Comparison of ENCODE assay signal across 11 cellular contexts in genomic region chr1:112998592-112999235, GRCh38. TPM values are rescaled to one million over a fixed set of nuclear protein-coding genes. Genes with fewer than 3 reads are reported as not detected.
DNase-seq lines count a peak whose midpoint lies in the region; ATAC-seq lines count a peak whose summit lies in the region.
"Had no signal": no experiment of that assay in that cellular context is flagged by ENCODE, and none has a peak within 500 bp of the region (broad histone marks: within the 10 kb centered on the region; RNA-seq: fewer than 3 reads in every experiment).

No MANE protein-coding gene starts in this region.

- no peak overlapping the region for H3K27ac Mint-ChIP-seq in activated CD4-positive, alpha-beta T cell treated with anti-CD3 and anti-CD28 coated beads, Interleukin-2, amount 10 ng/mL, durations not matched to agents 7 days and 5 days

- no peaks in the 10 kb centered on the region for H3K36me3 ChIP-seq in mucosa of stomach (ENCODE audit: control insufficient read depth, insufficient read depth, low read length)

- ATAC-seq in GM18909 (IDR thresholded peaks at IDR 0.05; ENCODE audit: poor library complexity, unreplicated experiment), result no peak
- no peak for ATAC-seq in HG02970 (IDR thresholded peaks at IDR 0.05; ENCODE audit: low FRiP score, unreplicated experiment)

- H3K9me3 Mint-ChIP-seq in activated CD4-positive, alpha-beta T cell treated with anti-CD3 and anti-CD28 coated beads, Interleukin-2, amount 10 ng/mL, durations not matched to agents 7 days and 5 days, result no peaks in the 10 kb centered on the region

- DNase-seq in Ammon's horn (ENCODE audit: low spot score), result peak; percentile 73
- DNase-seq in OCI-M1 (lab: John Stamatoyannopoulos, UW), result peak; percentile 34
- DNase-seq in fibroblast of gingiva (ENCODE audit: low read depth), result peak; percentile 97
- DNase-seq in activated CD4-positive, alpha-beta T cell treated with anti-CD3 and anti-CD28 coated beads, Interleukin-2, amount 50 U/mL, for 1 hour, result no peak
- DNase-seq in activated CD4-positive, alpha-beta T cell treated with anti-CD3 and anti-CD28 coated beads, Interleukin-2, amount 10 ng/mL, durations not matched to agents 7 days and 5 days, result no peak
- DNase-seq: DND-41; effector CD8-positive, alpha-beta T cell; SHP77 had no signal

- H3K4me1 ChIP-seq in mucosa of stomach (ENCODE audit: control insufficient read depth, insufficient read depth, low read length), result peaks cover 41% of the 10 kb centered on the region

- no peak overlapping the region for H3K4me3 ChIP-seq in mucosa of stomach (ENCODE audit: low read length)

- H3K4me3 Mint-ChIP-seq in activated CD4-positive, alpha-beta T cell treated with anti-CD3 and anti-CD28 coated beads, Interleukin-2, amount 10 ng/mL, durations not matched to agents 7 days and 5 days, result no peak overlapping the region

- CTCF ChIA-PET in activated CD4-positive, alpha-beta T cell treated with anti-CD3 and anti-CD28 coated beads, Interleukin-2, amount 10 ng/mL, durations not matched to agents 7 days and 5 days (lab: Charles Lee), result no interaction called here

- POLR2A ChIA-PET in activated CD4-positive, alpha-beta T cell treated with anti-CD3 and anti-CD28 coated beads, Interleukin-2, amount 10 ng/mL, durations not matched to agents 7 days and 5 days (lab: Charles Lee), result no interaction called here

- no peaks in the 10 kb centered on the region for H3K27me3 ChIP-seq in mucosa of stomach (ENCODE audit: control insufficient read depth, insufficient read depth, low read length)

- H3K36me3 Mint-ChIP-seq in activated CD4-positive, alpha-beta T cell treated with anti-CD3 and anti-CD28 coated beads, Interleukin-2, amount 10 ng/mL, durations not matched to agents 7 days and 5 days (ENCODE audit: low read depth), result peaks cover 9% of the 10 kb centered on the region

- H3K27me3 Mint-ChIP-seq in activated CD4-positive, alpha-beta T cell treated with anti-CD3 and anti-CD28 coated beads, Interleukin-2, amount 10 ng/mL, durations not matched to agents 7 days and 5 days, result no peaks in the 10 kb centered on the region

- no peaks in the 10 kb centered on the region for H3K9me3 ChIP-seq in mucosa of stomach (ENCODE audit: control insufficient read depth, low read length)

- H3K4me1 Mint-ChIP-seq in activated CD4-positive, alpha-beta T cell treated with anti-CD3 and anti-CD28 coated beads, Interleukin-2, amount 10 ng/mL, durations not matched to agents 7 days and 5 days, result peaks cover 3% of the 10 kb centered on the region

- H3K9ac ChIP-seq in mucosa of stomach (ENCODE audit: low read length), result peak overlapping the region; percentile 55

RNA-seq across cellular contexts. Expression of gene SLC16A1, which starts 42.7 kb away (rescaled TPM):
- 10 to 100 TPM; 54.0 to 55.4 TPM for total RNA-seq in activated CD4-positive, alpha-beta T cell treated with anti-CD3 and anti-CD28 coated beads, Interleukin-2, amount 10 ng/mL, durations not matched to agents 7 days and 5 days

Comparison
In these comparisons a context has a peak if more than half of its experiments do, and no peak if none do; other contexts are left out.
1. DNase-seq: peak in Ammon's horn (single experiment), OCI-M1 (single experiment) and fibroblast of gingiva (single experiment); none in activated CD4-positive, alpha-beta T cell treated with anti-CD3 and anti-CD28 coated beads, Interleukin-2, amount 50 U/mL, for 1 hour (single experiment) and activated CD4-positive, alpha-beta T cell treated with anti-CD3 and anti-CD28 coated beads, Interleukin-2, amount 10 ng/mL, durations not matched to agents 7 days and 5 days (single experiment).